ENCODE assay signal across 8 cellular contexts in the genomic region with DNA sequence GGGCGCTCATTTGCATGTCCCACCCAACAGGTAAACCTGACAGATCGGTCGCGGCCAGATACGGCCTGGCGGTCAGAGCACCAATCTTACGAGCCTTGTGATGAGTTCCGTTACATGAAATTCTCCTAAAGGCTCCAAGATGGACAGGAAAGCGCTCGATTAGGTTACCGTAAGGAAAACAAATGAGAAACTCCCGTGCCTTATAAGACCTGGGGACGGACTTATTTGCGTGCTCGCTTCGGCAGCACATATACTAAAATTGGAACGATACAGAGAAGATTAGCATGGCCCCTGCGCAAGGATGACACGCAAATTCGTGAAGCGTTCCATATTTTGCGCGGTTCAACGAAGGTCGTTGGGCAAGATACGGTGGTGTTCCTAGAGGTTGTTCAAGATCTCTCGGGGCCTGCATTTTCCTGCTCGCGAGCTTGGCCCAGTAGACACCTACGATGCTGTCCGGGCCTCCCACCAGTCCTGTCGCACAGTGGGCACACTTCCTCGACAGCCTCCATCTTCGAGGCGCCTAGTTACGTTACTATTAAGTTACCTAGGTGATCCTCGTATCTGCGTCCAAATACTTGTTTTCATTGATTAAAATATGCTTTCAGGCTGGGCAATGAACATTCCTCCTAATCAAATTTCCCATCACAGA. TPM values are rescaled to one million over a fixed set of nuclear protein-coding genes. Genes with fewer than 3 reads are reported as not detected.
A peak's percentile ranks its signal among the peaks of the same experiment; 100 is the strongest.
DNase-seq lines count a peak whose midpoint lies in the region; ATAC-seq, FAIRE-seq and TF ChIP-seq lines count a peak whose summit lies in the region.

RNU6-7 (plus strand) TSS at position 230 of the 652 bp plus-strand sequence.

- ATAC-seq in activated CD8-positive, alpha-beta T cell treated with anti-CD3 and anti-CD28 coated beads, Interleukin-2, amount 10 ng/mL, durations not matched to agents 7 days and 5 days: no peak
- ATAC-seq in GM19395 (IDR thresholded peaks at IDR 0.05; ENCODE audit: unreplicated experiment) (no peak), GM18517 (IDR thresholded peaks at IDR 0.05; ENCODE audit: unreplicated experiment) (no peak)

- POLR2A ChIA-PET in activated CD8-positive, alpha-beta T cell treated with anti-CD3 and anti-CD28 coated beads, Interleukin-2, amount 10 ng/mL, durations not matched to agents 7 days and 5 days (lab: Charles Lee): interaction anchor here (1.5 kb wide), 1 partner anchor 124 kb away, joined by 7 read pairs; no protein-coding TSS in a partner anchor

- peak within 1 kb of the TSS; percentile 74 to 81 for H3K4me3 ChIP-seq in esophagus (ENCODE audit: low read depth in 1 of 2, low read length in 2 of 2)

- H3K36me3 ChIP-seq in esophagus (ENCODE audit: control insufficient read depth in 2 of 2, insufficient read depth in 2 of 2, low read length in 1 of 2): no peaks in the 10 kb centered on the region

- no peak for TF ChIP-seq CTCF in neural crest cell (conservative IDR thresholded peaks at IDR 0.05)

- WGBS in esophagus, 2 donors: 1% methylated on average over 38 of the region's 38 CpGs

- H3K4me3 Mint-ChIP-seq in activated CD8-positive, alpha-beta T cell treated with anti-CD3 and anti-CD28 coated beads, Interleukin-2, amount 10 ng/mL, durations not matched to agents 7 days and 5 days: peak within 1 kb of the TSS; percentile 82
- peak within 1 kb of the TSS; percentile 94 for H3K4me3 Mint-ChIP-seq in neural crest cell

- H3K27me3 Mint-ChIP-seq in activated CD8-positive, alpha-beta T cell treated with anti-CD3 and anti-CD28 coated beads, Interleukin-2, amount 10 ng/mL, durations not matched to agents 7 days and 5 days (ENCODE audit: low read depth): no peaks in the 10 kb centered on the region
- peaks cover 27% of the 10 kb centered on the region for H3K27me3 Mint-ChIP-seq in neural crest cell (ENCODE audit: low read depth)

- H3K27ac Mint-ChIP-seq in activated CD8-positive, alpha-beta T cell treated with anti-CD3 and anti-CD28 coated beads, Interleukin-2, amount 10 ng/mL, durations not matched to agents 7 days and 5 days: peak within 1 kb of the TSS; percentile 99
- H3K27ac Mint-ChIP-seq in neural crest cell (ENCODE audit: unreplicated experiment): peak within 1 kb of the TSS; percentile 100

- peak; percentile 61 for DNase-seq in ELF-1 (ENCODE audit: low read depth, low spot score)
- DNase-seq in NCI-H2081 treated with DMSO at 0.1 percent for 48 hours (lab: John Stamatoyannopoulos, UW): peak; percentile 67
- DNase-seq in activated CD8-positive, alpha-beta T cell treated with anti-CD3 and anti-CD28 coated beads, Interleukin-2, amount 10 ng/mL, durations not matched to agents 7 days and 5 days: peak; percentile 42
- DNase-seq in neural crest cell (ENCODE audit: low read depth, low spot score): no peak
- no peak for DNase-seq in HTR-8/SVneo (ENCODE audit: insufficient read length, low spot score)

- no peak for FAIRE-seq in HTR-8/SVneo (lab: Jason Lieb, UNC)

- H3K36me3 Mint-ChIP-seq in activated CD8-positive, alpha-beta T cell treated with anti-CD3 and anti-CD28 coated beads, Interleukin-2, amount 10 ng/mL, durations not matched to agents 7 days and 5 days (ENCODE audit: low read depth): peaks cover 5% of the 10 kb centered on the region
- H3K36me3 Mint-ChIP-seq in neural crest cell (ENCODE audit: low read depth): no peaks in the 10 kb centered on the region

- no peaks in the 10 kb centered on the region for H3K27me3 ChIP-seq in esophagus (ENCODE audit: control insufficient read depth in 1 of 2, insufficient read depth in 2 of 2, low read length in 2 of 2)

- H3K4me1 ChIP-seq in esophagus (ENCODE audit: control insufficient read depth in 2 of 2, insufficient read depth in 2 of 2, low read length in 1 of 2): peaks cover 0 to 2% of the 10 kb centered on the region in 2 donors

- no peaks in the 10 kb centered on the region for H3K9me3 ChIP-seq in esophagus (ENCODE audit: control insufficient read depth in 2 of 2, insufficient read depth in 1 of 2, low read depth in 1 of 2, low read length in 1 of 2)

- peak within 1 kb of the TSS; percentile 61 to 92 for H3K27ac ChIP-seq in esophagus (ENCODE audit: low read depth in 2 of 2, low read length in 1 of 2)

- no peaks in the 10 kb centered on the region for H3K9me3 Mint-ChIP-seq in activated CD8-positive, alpha-beta T cell treated with anti-CD3 and anti-CD28 coated beads, Interleukin-2, amount 10 ng/mL, durations not matched to agents 7 days and 5 days (ENCODE audit: insufficient read depth)
- H3K9me3 Mint-ChIP-seq in neural crest cell: no peaks in the 10 kb centered on the region

- H3K4me1 Mint-ChIP-seq in activated CD8-positive, alpha-beta T cell treated with anti-CD3 and anti-CD28 coated beads, Interleukin-2, amount 10 ng/mL, durations not matched to agents 7 days and 5 days (ENCODE audit: low read depth): peaks cover 51% of the 10 kb centered on the region
- H3K4me1 Mint-ChIP-seq in neural crest cell: peaks cover 28% of the 10 kb centered on the region

- CTCF ChIA-PET in activated CD8-positive, alpha-beta T cell treated with anti-CD3 and anti-CD28 coated beads, Interleukin-2, amount 10 ng/mL, durations not matched to agents 7 days and 5 days (lab: Charles Lee): interaction anchor here (1.9 kb wide), 1 partner anchor 52 kb away, joined by 6 read pairs; no protein-coding TSS in a partner anchor

RNA-seq across cellular contexts. Expression of gene RNU6-7, which starts in this region (rescaled TPM):
- not detected for total RNA-seq in activated CD8-positive, alpha-beta T cell treated with anti-CD3 and anti-CD28 coated beads, Interleukin-2, amount 10 ng/mL, durations not matched to agents 7 days and 5 days
- polyA plus RNA-seq in esophagus: not detected
- not detected in 2 replicates for total RNA-seq in neural crest cell

Comparison
In these comparisons a context has a peak if more than half of its experiments do, and no peak if none do; other contexts are left out.
1. Peak in DNase-seq in activated CD8-positive, alpha-beta T cell treated with anti-CD3 and anti-CD28 coated beads, Interleukin-2, amount 10 ng/mL, durations not matched to agents 7 days and 5 days; RNA of the gene not detected or under 1 TPM.
2. DNase-seq: peak in ELF-1 (single experiment) and NCI-H2081 treated with DMSO at 0.1 percent for 48 hours (single experiment); none in neural crest cell (single experiment) and HTR-8/SVneo (single experiment).